In genomic region chr14:94385553-94386057, GRCh38 we compare ENCODE assay signal across 34 cellular contexts. TPM values are rescaled to one million over a fixed set of nuclear protein-coding genes. Genes with fewer than 3 reads are reported as not detected.
DNase-seq lines count a peak whose midpoint lies in the region; ATAC-seq, FAIRE-seq and TF ChIP-seq lines count a peak whose summit lies in the region.
"Had no signal": no experiment of that assay in that cellular context is flagged by ENCODE, and none has a peak within 500 bp of the region (broad histone marks: within the 10 kb centered on the region; RNA-seq: fewer than 3 reads in every experiment).

No MANE protein-coding gene starts in this region.

- FAIRE-seq in bronchial epithelial cell (lab: Jason Lieb, UNC) (peak; percentile 87), GM12892 (lab: Jason Lieb, UNC) (no peak)
- FAIRE-seq: endothelial cell of umbilical vein, G401.6, GM19239, H54, islet of Langerhans, TTC549 had no signal

- no peak overlapping the region for H3K4me3 Mint-ChIP-seq in MCF 10A (ENCODE audit: unreplicated experiment)
- H3K4me3 Mint-ChIP-seq: activated CD8-positive, alpha-beta T cell treated with anti-CD3 and anti-CD28 coated beads for 36 hours; CD8-positive, alpha-beta memory T cell; central memory CD8-positive, alpha-beta T cell; IgD-negative memory B cell; neural progenitor cell had no signal

- H3K4me1 Mint-ChIP-seq in MCF 10A (ENCODE audit: insufficient read depth, unreplicated experiment) = peaks cover 18% of the 10 kb centered on the region
- H3K4me1 Mint-ChIP-seq: CD8-positive, alpha-beta memory T cell; central memory CD8-positive, alpha-beta T cell; IgD-negative memory B cell had no signal

- H3K4me3 ChIP-seq in bronchial epithelial cell (ENCODE audit: low read depth, low read length) (no peak overlapping the region), lower lobe of right lung (no peak overlapping the region), stomach (no peak overlapping the region)
- H3K4me3 ChIP-seq: lung, mucosa of descending colon, neural progenitor cell, right atrium auricular region had no signal

- no peaks in the 10 kb centered on the region for H3K36me3 ChIP-seq in bronchial epithelial cell (ENCODE audit: control insufficient read depth, insufficient read depth, low read length)
- peaks cover 26% of the 10 kb centered on the region for H3K36me3 ChIP-seq in lower lobe of right lung
- peaks cover 0 to 9% (median 1%) of the 10 kb centered on the region in 4 donors for H3K36me3 ChIP-seq in stomach
- H3K36me3 ChIP-seq: neural progenitor cell, right atrium auricular region had no signal

- TF ChIP-seq CTCF in bronchial epithelial cell (IDR thresholded peaks at IDR 0.05; ENCODE audit: insufficient read depth, low read length, severe bottlenecking) (no peak), lower lobe of right lung (IDR thresholded peaks at IDR 0.05) (no peak), stomach (IDR thresholded peaks at IDR 0.05) (no peak), MCF 10A (IDR thresholded peaks at IDR 0.05; ENCODE audit: unreplicated experiment) (no peak)

- DNase-seq in Caki2 (ENCODE audit: low read depth) (peak; percentile 22), bronchial epithelial cell (ENCODE audit: low read depth) (no peak), lower lobe of right lung (no peak), stomach (no peak), MCF 10A (ENCODE audit: unreplicated experiment) (no peak), GM12892 (ENCODE audit: insufficient read length) (no peak)
- no peak for DNase-seq in activated T-cell treated with anti-CD3 and anti-CD28 coated beads, Interleukin-2, amount 50 U/mL, for 48 hours
- DNase-seq: activated CD4-positive, CD25-positive, alpha-beta regulatory T cell treated with anti-CD3 and anti-CD28 coated beads, Interleukin-2, amount 50 U/mL, for 72 hours; activated CD8-positive, alpha-beta T cell treated with anti-CD3 and anti-CD28 coated beads for 36 hours; activated T-cell treated with anti-CD3 and anti-CD28 coated beads for 4 hours; CD8-positive, alpha-beta memory T cell; NCI-H1092; NCI-H187 treated with DMSO at 0.1 percent for 48 hours; NCI-H69; stimulated activated CD4-positive, alpha-beta T cell treated with anti-CD3 and anti-CD28 coated beads, Interleukin-15, amount 100 ng/mL, for 24 hours; stimulated activated naive CD4-positive, alpha-beta T cell; T-helper 1 cell had no signal

- in situ Hi-C loops in Caki2 (cut with HindIII; ENCODE audit: low pct_unique_long_range_greater_than_20kb, low sequenced_read_pairs) = no loop called here

- no peak overlapping the region for H3K27ac Mint-ChIP-seq in MCF 10A (ENCODE audit: low read depth, unreplicated experiment)
- H3K27ac Mint-ChIP-seq: activated CD8-positive, alpha-beta T cell treated with anti-CD3 and anti-CD28 coated beads for 36 hours; CD8-positive, alpha-beta memory T cell; IgD-negative memory B cell had no signal

- TF ChIP-seq POLR2A in stomach (IDR thresholded peaks at IDR 0.05) (no peak), GM12892 (IDR thresholded peaks at IDR 0.05; ENCODE audit: low read depth, low read length) (no peak)

- POLR2A ChIA-PET in MCF 10A (lab: Yijun Ruan, JAX) = no interaction called here

- TF ChIP-seq EP300 in stomach (IDR thresholded peaks at IDR 0.05) = no peak

- BruUV-seq in MCF 10A (replicated peaks; lab: Mats Ljungman, UMichigan) = no TSS peak

- H3K27ac ChIP-seq in lower lobe of right lung = peak overlapping the region; percentile 53
- peak overlapping the region in 3 of 5 donors; percentile 29 to 79 (median 75) for H3K27ac ChIP-seq in stomach
- H3K27ac ChIP-seq: neural progenitor cell, right atrium auricular region, RWPE1 had no signal

- H3K9me3 ChIP-seq in lower lobe of right lung = no peaks in the 10 kb centered on the region
- H3K9me3 ChIP-seq in stomach = no peaks in the 10 kb centered on the region
- H3K9me3 ChIP-seq: mucosa of descending colon, right atrium auricular region had no signal

- CTCF ChIA-PET in MCF 10A (lab: Yijun Ruan, JAX) = interaction anchor here (0.9 kb wide), 1 partner anchor 249 kb away, joined by 3 read pairs; no protein-coding TSS in a partner anchor

- H3K27me3 ChIP-seq in bronchial epithelial cell (ENCODE audit: control insufficient read depth, insufficient read depth, low read length) = no peaks in the 10 kb centered on the region
- H3K27me3 ChIP-seq in lower lobe of right lung (ENCODE audit: low read depth) = no peaks in the 10 kb centered on the region
- H3K27me3 ChIP-seq in stomach = no peaks in the 10 kb centered on the region
- H3K27me3 ChIP-seq: neural progenitor cell, right atrium auricular region had no signal

- intact Hi-C loops in lower lobe of right lung (cut with DNase I) (no loop called here), stomach (cut with DNase I; ENCODE audit: low total_unique reads) (no loop called here), MCF 10A (cut with micrococcal nuclease) (no loop called here)

- ATAC-seq in lower lobe of right lung (no peak), HG02571 (IDR thresholded peaks at IDR 0.05; ENCODE audit: unreplicated experiment) (no peak)
- ATAC-seq: activated CD8-positive, alpha-beta T cell treated with anti-CD3 and anti-CD28 coated beads for 36 hours had no signal

- peaks cover 47% of the 10 kb centered on the region for H3K4me1 ChIP-seq in lower lobe of right lung
- peaks cover 33 to 78% (median 43%) of the 10 kb centered on the region in 4 donors for H3K4me1 ChIP-seq in stomach
- H3K4me1 ChIP-seq: right atrium auricular region had no signal

- no peaks in the 10 kb centered on the region for H3K27me3 Mint-ChIP-seq in MCF 10A (ENCODE audit: insufficient read depth, unreplicated experiment)
- H3K27me3 Mint-ChIP-seq: activated CD8-positive, alpha-beta T cell treated with anti-CD3 and anti-CD28 coated beads for 36 hours had no signal

- 78 to 91% (median 86%) methylated on average over 3 of the region's 3 CpGs for WGBS in stomach, 5 donors

- H3K36me3 Mint-ChIP-seq in MCF 10A (ENCODE audit: insufficient read depth, unreplicated experiment) = no peaks in the 10 kb centered on the region
- H3K36me3 Mint-ChIP-seq: CD8-positive, alpha-beta memory T cell; IgD-negative memory B cell; neural progenitor cell had no signal

- H3K9me3 Mint-ChIP-seq in MCF 10A (ENCODE audit: unreplicated experiment) = no peaks in the 10 kb centered on the region
- H3K9me3 Mint-ChIP-seq: activated CD8-positive, alpha-beta T cell treated with anti-CD3 and anti-CD28 coated beads for 36 hours; CD8-positive, alpha-beta memory T cell; central memory CD8-positive, alpha-beta T cell; neural progenitor cell had no signal

RNA-seq across cellular contexts. Expression of gene SERPINA1, which starts 2.8 kb away (rescaled TPM):
- total RNA-seq in Caki2 (2014; rRNA removed; shearing (Covaris generic); ENCODE audit: low replicate concordance) = 0.24 and 1.1 TPM in 2 replicates
- total RNA-seq in bronchial epithelial cell (0.26 and 0.51 TPM in 2 replicates), lower lobe of right lung (994 TPM), stomach (100 to 1,000 TPM in 2 of 5 donors, 10 to 100 TPM in 3; 10.5 to 315 (median 46.3) TPM), MCF 10A (2022) (38.1 and 42.5 TPM in 2 replicates)
- polyA plus RNA-seq in stomach = 1,000 to 10,000 TPM in 1 of 3 donors, 100 to 1,000 TPM in 1, 10 to 100 TPM in 1; 37.6 to 1,332 (median 307) TPM
- 1.4 TPM for polyA plus RNA-seq in GM12892 (2012; ENCODE audit: missing spikeins)
- total RNA-seq: A673, endothelial cell of umbilical vein had no signal
- polyA plus RNA-seq: CD8-positive, alpha-beta memory T cell; endothelial cell of umbilical vein had no signal

RNA-seq across cellular contexts. Expression of gene SERPINA2, which starts 19.1 kb away (rescaled TPM):
- total RNA-seq in Caki2 (2014; rRNA removed; shearing (Covaris generic); ENCODE audit: low replicate concordance) = not detected in 2 replicates
- not detected in 2 replicates for total RNA-seq in bronchial epithelial cell
- total RNA-seq in lower lobe of right lung = not detected
- total RNA-seq in stomach = not detected
- polyA plus RNA-seq in stomach = not detected
- total RNA-seq in MCF 10A (2022) = not detected in 2 replicates
- polyA plus RNA-seq in GM12892 (2012; ENCODE audit: missing spikeins) = not detected
- total RNA-seq: A673; activated CD8-positive, alpha-beta T cell treated with anti-CD3 and anti-CD28 coated beads for 36 hours; CD8-positive, alpha-beta memory T cell; endothelial cell of umbilical vein; glomerular endothelial cell; lung; mucosa of descending colon; right atrium auricular region; temporal lobe had no signal
- polyA plus RNA-seq: CD8-positive, alpha-beta memory T cell; endothelial cell of umbilical vein; IgD-negative memory B cell had no signal
